Comparison of ENCODE assay signal across 9 cellular contexts in the genomic region with DNA sequence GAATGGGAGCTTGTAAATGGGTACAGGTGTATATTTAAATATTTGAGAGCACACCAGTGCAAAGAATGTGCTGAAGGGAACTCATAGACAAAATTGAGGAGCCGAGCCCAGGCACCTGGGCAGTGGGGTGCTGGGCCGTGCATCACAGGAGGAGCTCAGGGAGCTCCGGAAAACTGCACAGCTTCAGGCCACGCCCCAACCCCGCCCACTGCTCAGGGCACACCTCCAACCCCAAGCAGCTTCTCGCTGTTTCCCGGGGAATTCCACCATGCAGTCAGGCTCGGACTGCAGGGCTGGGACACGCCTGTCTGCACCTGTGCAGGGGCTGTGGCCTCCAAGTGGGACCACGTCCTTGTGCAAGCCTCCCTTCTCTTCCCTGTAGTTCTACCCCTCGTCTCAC.
DNase-seq lines count a peak whose midpoint lies in the region; ATAC-seq, FAIRE-seq and TF ChIP-seq lines count a peak whose summit lies in the region.
"Had no signal": no experiment of that assay in that cellular context is flagged by ENCODE, and none has a peak within 500 bp of the region (broad histone marks: within the 10 kb centered on the region; RNA-seq: fewer than 3 reads in every experiment).

No MANE protein-coding gene starts in this region.

- CTCF ChIA-PET in endothelial cell of umbilical vein (lab: Charles Lee) = interaction anchor here (1.0 kb wide), 1 partner anchor 14 kb away, joined by 4 read pairs; no protein-coding TSS in a partner anchor

- H3K27me3 ChIP-seq in endothelial cell of umbilical vein (ENCODE audit: control insufficient read depth in 2 of 2, insufficient read depth in 2 of 2, low read length in 2 of 2) (no peaks in the 10 kb centered on the region), neural progenitor cell (no peaks in the 10 kb centered on the region)

- no TSS peak for BruUV-seq in endothelial cell of umbilical vein (replicated peaks; lab: Mats Ljungman, UMichigan)

- H3K27ac ChIP-seq in endothelial cell of umbilical vein (ENCODE audit: insufficient read depth, low read depth, low read length) (no peak overlapping the region), neural progenitor cell (no peak overlapping the region)

- H3K9me3 Mint-ChIP-seq in neural progenitor cell = no peaks in the 10 kb centered on the region

- FAIRE-seq in endothelial cell of umbilical vein (lab: Jason Lieb, UNC) (no peak), urothelium cell line (lab: Jason Lieb, UNC) (no peak)

- H3K79me2 ChIP-seq in endothelial cell of umbilical vein (ENCODE audit: control insufficient read depth, insufficient read depth, low read length) (no peaks in the 10 kb centered on the region), neural progenitor cell (ENCODE audit: low read depth) (no peaks in the 10 kb centered on the region)

- no peak for ATAC-seq in HG03045 (IDR thresholded peaks at IDR 0.05; ENCODE audit: unreplicated experiment)

- H3K9me3 ChIP-seq in endothelial cell of umbilical vein (replicated peaks; ENCODE audit: control insufficient read depth, insufficient read depth, low read length) = no peaks in the 10 kb centered on the region
- no peaks in the 10 kb centered on the region for H3K9me3 ChIP-seq in neural progenitor cell (ENCODE audit: low read depth)

- no peak overlapping the region for H2AFZ ChIP-seq in endothelial cell of umbilical vein (ENCODE audit: low read depth, low read length)
- no peak overlapping the region for H2AFZ ChIP-seq in neural progenitor cell (replicated peaks)

- intact Hi-C loops in endothelial cell of umbilical vein (cut with micrococcal nuclease) = no loop called here

- POLR2A ChIA-PET in endothelial cell of umbilical vein (lab: Charles Lee) = no interaction called here

- no peaks in the 10 kb centered on the region for H4K20me1 ChIP-seq in endothelial cell of umbilical vein (replicated peaks; ENCODE audit: control insufficient read depth, extremely low read depth, insufficient read depth, low read length)
- H4K20me1 ChIP-seq in neural progenitor cell (ENCODE audit: low read depth) = peaks cover 10% of the 10 kb centered on the region

- H3K4me1 ChIP-seq in endothelial cell of umbilical vein (ENCODE audit: control insufficient read depth, extremely low read depth, insufficient read depth, low read length) (no peaks in the 10 kb centered on the region), neural progenitor cell (peaks cover 6% of the 10 kb centered on the region)

- H3F3A ChIP-seq in neural progenitor cell (ENCODE audit: low read depth) = no peaks in the 10 kb centered on the region

- TF ChIP-seq POLR2A in endothelial cell of umbilical vein (IDR thresholded peaks at IDR 0.05; ENCODE audit: low read depth, low read length) = no peak

- H3K36me3 ChIP-seq in endothelial cell of umbilical vein (ENCODE audit: control insufficient read depth in 2 of 2, extremely low read depth in 1 of 2, insufficient read depth in 2 of 2, low read length in 2 of 2) (peaks cover 0 to 10% of the 10 kb centered on the region in 2 experiments), neural progenitor cell (no peaks in the 10 kb centered on the region)

- no peak overlapping the region for H3K4me3 Mint-ChIP-seq in neural progenitor cell

- peaks cover 35% of the 10 kb centered on the region for H3K36me3 Mint-ChIP-seq in neural progenitor cell

- no peak overlapping the region for H3K4me2 ChIP-seq in endothelial cell of umbilical vein (ENCODE audit: insufficient read depth, low read length)
- H3K4me2 ChIP-seq in neural progenitor cell = no peak overlapping the region

- TF ChIP-seq CTCF in LNCaP clone FGC (IDR thresholded peaks at IDR 0.05; ENCODE audit: control insufficient read depth, extremely low read depth, insufficient read depth) (no peak), endothelial cell of umbilical vein (IDR thresholded peaks at IDR 0.05; ENCODE audit: extremely low read depth in 1 of 2, insufficient read depth in 1 of 2, low read depth in 1 of 2, low read length in 2 of 2) (no peak), neural progenitor cell (IDR thresholded peaks at IDR 0.05) (no peak)

- H3K9ac ChIP-seq in endothelial cell of umbilical vein (replicated peaks; ENCODE audit: extremely low read depth, insufficient read depth, low read length) = no peak overlapping the region
- no peak overlapping the region for H3K9ac ChIP-seq in neural progenitor cell

- H3K9me1 ChIP-seq in endothelial cell of umbilical vein (replicated peaks; ENCODE audit: control insufficient read depth, extremely low read depth, insufficient read depth, low read length) = no peaks in the 10 kb centered on the region

- dilution Hi-C loops in endothelial cell of umbilical vein (cut with MboI; ENCODE audit: extremely low pct_ligation_motif_present, low sequenced_read_pairs) = no loop called here

- peak; percentile 80 for DNase-seq in COLO668 (lab: John Stamatoyannopoulos, UW; ENCODE audit: unreplicated experiment)
- DNase-seq in LNCaP clone FGC (ENCODE audit: low read depth) = peak; percentile 39
- peak; percentile 24 for DNase-seq in endothelial cell of umbilical vein (ENCODE audit: low read depth, low spot score)
- DNase-seq in neural progenitor cell (ENCODE audit: low spot score) = peak; percentile 65
- no peak for DNase-seq in NCI-H446 (lab: John Stamatoyannopoulos, UW)
- no peak for DNase-seq in urothelium cell line (ENCODE audit: low spot score)
- no peak for DNase-seq in activated naive CD4-positive, alpha-beta T cell treated with Interleukin-2 at 50 U/mL for 16 hours
- DNase-seq: NCI-H524 had no signal

- no peak overlapping the region for H3K27ac Mint-ChIP-seq in neural progenitor cell

- H3K27me3 Mint-ChIP-seq in neural progenitor cell (ENCODE audit: insufficient read depth, low read depth) = peaks cover 7% of the 10 kb centered on the region

- H3K4me1 Mint-ChIP-seq in neural progenitor cell = peaks cover 6% of the 10 kb centered on the region

- H3K4me3 ChIP-seq in LNCaP clone FGC (ENCODE audit: low read depth, low read length) (0 out of 2 replicates have a peak overlapping the region, but pooled peaks have one; percentile 3), endothelial cell of umbilical vein (replicated peaks in 1 of 3; ENCODE audit: insufficient read depth in 1 of 3, low read depth in 1 of 3, low read length in 3 of 3) (no peak overlapping the region), neural progenitor cell (no peak overlapping the region)

TF ChIP-seq in endothelial cell of umbilical vein, 7 proteins besides CTCF, POLR2A, EP300 and RAD21:
- no peak for TF ChIP-seq POLR2AphosphoS5 (IDR thresholded peaks at IDR 0.05; ENCODE audit: insufficient read depth, low read depth, low read length)
- TF ChIP-seq EZH2 (IDR thresholded peaks at IDR 0.05; ENCODE audit: borderline replicate concordance, low read depth, low read length, severe bottlenecking) = no peak
- no peak for TF ChIP-seq JUN (IDR thresholded peaks at IDR 0.05; ENCODE audit: borderline replicate concordance, insufficient read depth, insufficient read length, low read depth)
- no peak for TF ChIP-seq MYC (IDR thresholded peaks at IDR 0.05; ENCODE audit: low read depth, low read length)
- TF ChIP-seq, protein P1, sequence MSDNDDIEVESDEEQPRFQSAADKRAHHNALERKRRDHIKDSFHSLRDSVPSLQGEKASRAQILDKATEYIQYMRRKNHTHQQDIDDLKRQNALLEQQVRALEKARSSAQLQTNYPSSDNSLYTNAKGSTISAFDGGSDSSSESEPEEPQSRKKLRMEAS (IDR thresholded peaks at IDR 0.05; ENCODE audit: insufficient read depth, insufficient read length) = no peak
- TF ChIP-seq FOS (IDR thresholded peaks at IDR 0.05; ENCODE audit: borderline replicate concordance, insufficient read depth, low read length) = no peak

Comparison
In these comparisons a context has a peak if more than half of its experiments do, and no peak if none do; other contexts are left out.
1. DNase-seq: peak in COLO668 (single experiment), LNCaP clone FGC (single experiment), endothelial cell of umbilical vein (single experiment) and neural progenitor cell (single experiment); none in NCI-H446 (0 of 2), urothelium cell line (single experiment) and activated naive CD4-positive, alpha-beta T cell treated with Interleukin-2 at 50 U/mL for 16 hours (single experiment).